1 cellular context compared by ENCODE assay signal in genomic region chr6:44043479-44044153, GRCh38.
TF ChIP-seq lines count a peak whose summit lies in the region.

No MANE protein-coding gene starts in this region.

TF ChIP-seq in K562, 482 proteins besides CTCF, POLR2A, EP300 and RAD21 (continued from another document and continues in another):
- no peak for TF ChIP-seq SNAPC5 (CRISPR knock-in tag; IDR thresholded peaks at IDR 0.05)
- no peak for TF ChIP-seq ARID3A (IDR thresholded peaks at IDR 0.05; ENCODE audit: borderline replicate concordance, low read depth, low read length)
- TF ChIP-seq, protein P1, sequence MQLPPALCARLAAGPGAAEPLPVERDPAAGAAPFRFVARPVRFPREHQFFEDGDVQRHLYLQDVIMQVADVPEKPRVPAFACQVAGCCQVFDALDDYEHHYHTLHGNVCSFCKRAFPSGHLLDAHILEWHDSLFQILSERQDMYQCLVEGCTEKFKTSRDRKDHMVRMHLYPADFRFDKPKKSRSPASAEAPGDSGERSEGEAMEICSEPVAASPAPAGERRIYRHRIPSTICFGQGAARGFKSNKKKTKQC (CRISPR knock-in tag; IDR thresholded peaks at IDR 0.05) = no peak
- TF ChIP-seq, protein P2, sequence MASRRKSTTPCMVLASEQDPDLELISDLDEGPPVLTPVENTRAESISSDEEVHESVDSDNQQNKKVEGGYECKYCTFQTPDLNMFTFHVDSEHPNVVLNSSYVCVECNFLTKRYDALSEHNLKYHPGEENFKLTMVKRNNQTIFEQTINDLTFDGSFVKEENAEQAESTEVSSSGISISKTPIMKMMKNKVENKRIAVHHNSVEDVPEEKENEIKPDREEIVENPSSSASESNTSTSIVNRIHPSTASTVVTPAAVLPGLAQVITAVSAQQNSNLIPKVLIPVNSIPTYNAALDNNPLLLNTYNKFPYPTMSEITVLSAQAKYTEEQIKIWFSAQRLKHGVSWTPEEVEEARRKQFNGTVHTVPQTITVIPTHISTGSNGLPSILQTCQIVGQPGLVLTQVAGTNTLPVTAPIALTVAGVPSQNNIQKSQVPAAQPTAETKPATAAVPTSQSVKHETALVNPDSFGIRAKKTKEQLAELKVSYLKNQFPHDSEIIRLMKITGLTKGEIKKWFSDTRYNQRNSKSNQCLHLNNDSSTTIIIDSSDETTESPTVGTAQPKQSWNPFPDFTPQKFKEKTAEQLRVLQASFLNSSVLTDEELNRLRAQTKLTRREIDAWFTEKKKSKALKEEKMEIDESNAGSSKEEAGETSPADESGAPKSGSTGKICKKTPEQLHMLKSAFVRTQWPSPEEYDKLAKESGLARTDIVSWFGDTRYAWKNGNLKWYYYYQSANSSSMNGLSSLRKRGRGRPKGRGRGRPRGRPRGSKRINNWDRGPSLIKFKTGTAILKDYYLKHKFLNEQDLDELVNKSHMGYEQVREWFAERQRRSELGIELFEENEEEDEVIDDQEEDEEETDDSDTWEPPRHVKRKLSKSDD (conservative IDR thresholded peaks at IDR 0.05; ENCODE audit: low read length) = no peak
- no peak for TF ChIP-seq CREB5 (CRISPR knock-in tag; IDR thresholded peaks at IDR 0.05)
- no peak for TF ChIP-seq ADNP (tag; IDR thresholded peaks at IDR 0.05)
- no peak for TF ChIP-seq ZFX (CRISPR knock-in tag; IDR thresholded peaks at IDR 0.05)
- TF ChIP-seq STAT5B (CRISPR knock-in tag; IDR thresholded peaks at IDR 0.05) = no peak
- 0 out of 2 replicates have a peak, but pooled peaks have one; percentile 31 for TF ChIP-seq RHOXF2B (CRISPR knock-in tag; conservative IDR thresholded peaks at IDR 0.05)
- TF ChIP-seq, protein P3, sequence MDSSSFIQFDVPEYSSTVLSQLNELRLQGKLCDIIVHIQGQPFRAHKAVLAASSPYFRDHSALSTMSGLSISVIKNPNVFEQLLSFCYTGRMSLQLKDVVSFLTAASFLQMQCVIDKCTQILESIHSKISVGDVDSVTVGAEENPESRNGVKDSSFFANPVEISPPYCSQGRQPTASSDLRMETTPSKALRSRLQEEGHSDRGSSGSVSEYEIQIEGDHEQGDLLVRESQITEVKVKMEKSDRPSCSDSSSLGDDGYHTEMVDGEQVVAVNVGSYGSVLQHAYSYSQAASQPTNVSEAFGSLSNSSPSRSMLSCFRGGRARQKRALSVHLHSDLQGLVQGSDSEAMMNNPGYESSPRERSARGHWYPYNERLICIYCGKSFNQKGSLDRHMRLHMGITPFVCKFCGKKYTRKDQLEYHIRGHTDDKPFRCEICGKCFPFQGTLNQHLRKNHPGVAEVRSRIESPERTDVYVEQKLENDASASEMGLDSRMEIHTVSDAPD (CRISPR knock-in tag; IDR thresholded peaks at IDR 0.05) = no peak
- no peak for TF ChIP-seq CHCHD3 (CRISPR knock-in tag; IDR thresholded peaks at IDR 0.05)
- TF ChIP-seq CHD1 (IDR thresholded peaks at IDR 0.05; ENCODE audit: low read length) = no peak
- TF ChIP-seq C11orf30 (IDR thresholded peaks at IDR 0.05; ENCODE audit: low read depth) = no peak
- no peak for TF ChIP-seq KLF16 (IDR thresholded peaks at IDR 0.05)
- TF ChIP-seq EGR1 (conservative IDR thresholded peaks at IDR 0.05) = peak; percentile 95
- peak; percentile 90 for TF ChIP-seq ATF3 (IDR thresholded peaks at IDR 0.05)
- TF ChIP-seq ATF3 (CRISPR knock-in tag; conservative IDR thresholded peaks at IDR 0.05) = no peak
- TF ChIP-seq PHF20 (IDR thresholded peaks at IDR 0.05; ENCODE audit: partially characterized antibody) = no peak
- TF ChIP-seq ZFP30 (CRISPR knock-in tag; IDR thresholded peaks at IDR 0.05; ENCODE audit: borderline replicate concordance) = no peak
- TF ChIP-seq SMARCC2 (IDR thresholded peaks at IDR 0.05; ENCODE audit: low read depth) = no peak
- TF ChIP-seq, protein P4, sequence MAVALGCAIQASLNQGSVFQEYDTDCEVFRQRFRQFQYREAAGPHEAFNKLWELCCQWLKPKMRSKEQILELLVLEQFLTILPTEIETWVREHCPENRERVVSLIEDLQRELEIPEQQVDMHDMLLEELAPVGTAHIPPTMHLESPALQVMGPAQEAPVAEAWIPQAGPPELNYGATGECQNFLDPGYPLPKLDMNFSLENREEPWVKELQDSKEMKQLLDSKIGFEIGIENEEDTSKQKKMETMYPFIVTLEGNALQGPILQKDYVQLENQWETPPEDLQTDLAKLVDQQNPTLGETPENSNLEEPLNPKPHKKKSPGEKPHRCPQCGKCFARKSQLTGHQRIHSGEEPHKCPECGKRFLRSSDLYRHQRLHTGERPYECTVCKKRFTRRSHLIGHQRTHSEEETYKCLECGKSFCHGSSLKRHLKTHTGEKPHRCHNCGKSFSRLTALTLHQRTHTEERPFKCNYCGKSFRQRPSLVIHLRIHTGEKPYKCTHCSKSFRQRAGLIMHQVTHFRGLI (CRISPR knock-in tag; IDR thresholded peaks at IDR 0.05) = 0 out of 2 replicates have a peak, but pooled peaks have one; percentile 26
- TF ChIP-seq CHD2 (IDR thresholded peaks at IDR 0.05; ENCODE audit: low read depth, low read length) = no peak
- TF ChIP-seq PHB2 (IDR thresholded peaks at IDR 0.05; ENCODE audit: low read depth) = no peak
- TF ChIP-seq CEBPB (tag; IDR thresholded peaks at IDR 0.05) = no peak
- no peak for TF ChIP-seq PCBP1 (IDR thresholded peaks at IDR 0.05; ENCODE audit: low read depth, low read length, poor library complexity, severe bottlenecking)
- TF ChIP-seq ZC3H11A (IDR thresholded peaks at IDR 0.05; ENCODE audit: low read depth, low read length) = no peak
- TF ChIP-seq HMGXB4 (CRISPR knock-in tag; IDR thresholded peaks at IDR 0.05) = no peak
- no peak for TF ChIP-seq PPARD (CRISPR knock-in tag; IDR thresholded peaks at IDR 0.05)
- no peak for TF ChIP-seq IRF1 (CRISPR knock-in tag; IDR thresholded peaks at IDR 0.05; ENCODE audit: borderline replicate concordance)
- no peak for TF ChIP-seq ESRRB (CRISPR knock-in tag; IDR thresholded peaks at IDR 0.05; ENCODE audit: borderline replicate concordance)
- TF ChIP-seq E2F6 (IDR thresholded peaks at IDR 0.05; ENCODE audit: borderline replicate concordance in 1 of 2, extremely low read depth in 1 of 2, insufficient read depth in 1 of 2, insufficient read length in 1 of 2, low read depth in 1 of 2, low read length in 1 of 2, poor library complexity in 1 of 2, severe bottlenecking in 1 of 2) = no peak
- no peak for TF ChIP-seq LCOR (CRISPR knock-in tag; IDR thresholded peaks at IDR 0.05)
- TF ChIP-seq HDGF (IDR thresholded peaks at IDR 0.05) = no peak
- no peak for TF ChIP-seq SLC30A9 (CRISPR knock-in tag; IDR thresholded peaks at IDR 0.05)
- TF ChIP-seq SMAD2 (IDR thresholded peaks at IDR 0.05; ENCODE audit: low read depth, low read length) = no peak
- no peak for TF ChIP-seq ZNF212 (CRISPR knock-in tag; IDR thresholded peaks at IDR 0.05)
- no peak for TF ChIP-seq CBX3 (IDR thresholded peaks at IDR 0.05; ENCODE audit: borderline replicate concordance in 1 of 2, low read length in 2 of 2)
- TF ChIP-seq, protein P5, sequence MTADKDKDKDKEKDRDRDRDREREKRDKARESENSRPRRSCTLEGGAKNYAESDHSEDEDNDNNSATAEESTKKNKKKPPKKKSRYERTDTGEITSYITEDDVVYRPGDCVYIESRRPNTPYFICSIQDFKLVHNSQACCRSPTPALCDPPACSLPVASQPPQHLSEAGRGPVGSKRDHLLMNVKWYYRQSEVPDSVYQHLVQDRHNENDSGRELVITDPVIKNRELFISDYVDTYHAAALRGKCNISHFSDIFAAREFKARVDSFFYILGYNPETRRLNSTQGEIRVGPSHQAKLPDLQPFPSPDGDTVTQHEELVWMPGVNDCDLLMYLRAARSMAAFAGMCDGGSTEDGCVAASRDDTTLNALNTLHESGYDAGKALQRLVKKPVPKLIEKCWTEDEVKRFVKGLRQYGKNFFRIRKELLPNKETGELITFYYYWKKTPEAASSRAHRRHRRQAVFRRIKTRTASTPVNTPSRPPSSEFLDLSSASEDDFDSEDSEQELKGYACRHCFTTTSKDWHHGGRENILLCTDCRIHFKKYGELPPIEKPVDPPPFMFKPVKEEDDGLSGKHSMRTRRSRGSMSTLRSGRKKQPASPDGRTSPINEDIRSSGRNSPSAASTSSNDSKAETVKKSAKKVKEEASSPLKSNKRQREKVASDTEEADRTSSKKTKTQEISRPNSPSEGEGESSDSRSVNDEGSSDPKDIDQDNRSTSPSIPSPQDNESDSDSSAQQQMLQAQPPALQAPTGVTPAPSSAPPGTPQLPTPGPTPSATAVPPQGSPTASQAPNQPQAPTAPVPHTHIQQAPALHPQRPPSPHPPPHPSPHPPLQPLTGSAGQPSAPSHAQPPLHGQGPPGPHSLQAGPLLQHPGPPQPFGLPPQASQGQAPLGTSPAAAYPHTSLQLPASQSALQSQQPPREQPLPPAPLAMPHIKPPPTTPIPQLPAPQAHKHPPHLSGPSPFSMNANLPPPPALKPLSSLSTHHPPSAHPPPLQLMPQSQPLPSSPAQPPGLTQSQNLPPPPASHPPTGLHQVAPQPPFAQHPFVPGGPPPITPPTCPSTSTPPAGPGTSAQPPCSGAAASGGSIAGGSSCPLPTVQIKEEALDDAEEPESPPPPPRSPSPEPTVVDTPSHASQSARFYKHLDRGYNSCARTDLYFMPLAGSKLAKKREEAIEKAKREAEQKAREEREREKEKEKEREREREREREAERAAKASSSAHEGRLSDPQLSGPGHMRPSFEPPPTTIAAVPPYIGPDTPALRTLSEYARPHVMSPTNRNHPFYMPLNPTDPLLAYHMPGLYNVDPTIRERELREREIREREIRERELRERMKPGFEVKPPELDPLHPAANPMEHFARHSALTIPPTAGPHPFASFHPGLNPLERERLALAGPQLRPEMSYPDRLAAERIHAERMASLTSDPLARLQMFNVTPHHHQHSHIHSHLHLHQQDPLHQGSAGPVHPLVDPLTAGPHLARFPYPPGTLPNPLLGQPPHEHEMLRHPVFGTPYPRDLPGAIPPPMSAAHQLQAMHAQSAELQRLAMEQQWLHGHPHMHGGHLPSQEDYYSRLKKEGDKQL (CRISPR knock-in tag; IDR thresholded peaks at IDR 0.05; ENCODE audit: borderline replicate concordance) = no peak
- TF ChIP-seq RFX1 (IDR thresholded peaks at IDR 0.05) = no peak
- no peak for TF ChIP-seq NCOA4 (IDR thresholded peaks at IDR 0.05; ENCODE audit: partially characterized antibody)
- peak; percentile 91 for TF ChIP-seq SMAD4 (CRISPR knock-in tag; conservative IDR thresholded peaks at IDR 0.05)
- TF ChIP-seq RBM34 (IDR thresholded peaks at IDR 0.05; ENCODE audit: borderline replicate concordance, insufficient read depth, low read length) = no peak
- TF ChIP-seq NBN (IDR thresholded peaks at IDR 0.05; ENCODE audit: low read depth) = no peak
- TF ChIP-seq ATF7 (IDR thresholded peaks at IDR 0.05) = peak; percentile 92
- TF ChIP-seq SPI1 (IDR thresholded peaks at IDR 0.05; ENCODE audit: borderline replicate concordance, low read depth, low read length) = no peak
- no peak for TF ChIP-seq FOXM1 (IDR thresholded peaks at IDR 0.05; ENCODE audit: low read depth)
- TF ChIP-seq FOXM1 (CRISPR knock-in tag; IDR thresholded peaks at IDR 0.05; ENCODE audit: low read depth) = no peak
- TF ChIP-seq SIN3A (IDR thresholded peaks at IDR 0.05; ENCODE audit: borderline replicate concordance in 2 of 2, control insufficient read depth in 1 of 2, low read depth in 2 of 2, low read length in 2 of 2) = no peak
